8 cellular contexts compared by ENCODE assay signal in the genomic region with DNA sequence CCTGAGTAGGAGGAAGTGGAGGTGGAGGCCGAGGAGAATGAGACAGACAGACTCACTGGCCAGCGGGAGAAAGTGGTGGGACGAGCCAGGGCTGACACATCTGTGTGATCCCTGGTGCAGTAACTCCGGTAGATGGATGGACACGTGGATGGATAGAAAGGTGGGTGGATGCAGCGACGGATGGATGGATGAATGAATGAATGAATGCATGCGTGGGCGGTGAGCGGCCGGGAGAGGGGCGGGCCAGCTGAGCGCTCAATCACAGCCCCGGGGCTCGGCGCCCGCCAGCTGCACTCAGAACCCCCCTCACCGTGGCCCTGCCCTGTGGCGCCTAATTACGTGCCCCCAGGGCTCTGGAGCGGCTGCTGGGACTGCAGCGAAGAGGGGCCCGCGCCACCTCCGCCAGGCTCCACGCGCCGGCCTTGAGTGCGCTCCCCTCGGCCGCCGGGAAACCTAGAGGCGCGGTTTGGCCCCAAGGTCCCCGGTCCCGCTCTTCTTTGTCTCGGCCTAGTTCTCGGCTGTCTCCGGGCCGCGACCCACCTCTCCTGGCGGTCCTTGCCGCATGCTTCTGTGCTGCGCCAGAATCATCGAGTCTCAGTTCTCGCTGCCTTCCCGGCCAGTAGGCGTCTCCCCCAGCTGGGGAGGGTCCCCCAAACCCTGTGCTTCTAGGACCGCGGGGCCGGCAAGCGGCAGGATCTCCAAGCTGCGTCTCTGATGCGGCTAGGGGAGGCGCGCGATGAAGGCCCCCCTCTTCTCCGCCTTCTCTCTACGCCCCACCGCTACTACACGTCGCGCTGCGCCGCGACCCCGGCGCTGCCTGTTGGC. TPM values are rescaled to one million over a fixed set of nuclear protein-coding genes. Genes with fewer than 3 reads are reported as not detected.
DNase-seq lines count a peak whose midpoint lies in the region; ATAC-seq lines count a peak whose summit lies in the region.

No MANE protein-coding gene starts in this region.

- 3% methylated on average over 68 of the region's 68 CpGs for WGBS in HUES64
- WGBS in ectodermal cell, 2 experiments, result 2% methylated on average over 68 of the region's 68 CpGs

- H3K9ac ChIP-seq in HUES64 (ENCODE audit: low read depth, low read length), result no peak overlapping the region

- DNase-seq in Ammon's horn (ENCODE audit: low spot score), result peak; percentile 63
- no peak for DNase-seq in NCI-H510A (lab: John Stamatoyannopoulos, UW)
- no peak for DNase-seq in NCI-H2227 (lab: John Stamatoyannopoulos, UW; ENCODE audit: unreplicated experiment)

- H3K27me3 ChIP-seq in HUES64 (ENCODE audit: insufficient read depth, low read length) (peaks cover 99% of the 10 kb centered on the region), ectodermal cell (ENCODE audit: control insufficient read depth, insufficient read depth, low read length, poor library complexity, severe bottlenecking) (peaks cover 79% of the 10 kb centered on the region), neuron (ENCODE audit: insufficient read depth, low read length) (no peaks in the 10 kb centered on the region)

- H3K36me3 ChIP-seq in HUES64 (ENCODE audit: insufficient read depth, low read length) (no peaks in the 10 kb centered on the region), ectodermal cell (ENCODE audit: control insufficient read depth, insufficient read depth, low read length) (no peaks in the 10 kb centered on the region), neuron (ENCODE audit: insufficient read depth, low read length) (peaks cover 3% of the 10 kb centered on the region)

- no peak for ATAC-seq in GM21381 (IDR thresholded peaks at IDR 0.05; ENCODE audit: unreplicated experiment)
- no peak for ATAC-seq in HG02885 (IDR thresholded peaks at IDR 0.05; ENCODE audit: poor library complexity, unreplicated experiment)

- H2AFZ ChIP-seq in neuron (ENCODE audit: low read depth, low read length), result no peak overlapping the region

- H3K4me1 ChIP-seq in HUES64 (ENCODE audit: insufficient read depth, low read length) (peaks cover 19% of the 10 kb centered on the region), ectodermal cell (ENCODE audit: control insufficient read depth, insufficient read depth, low read length) (peaks cover 30% of the 10 kb centered on the region), neuron (ENCODE audit: insufficient read depth, low read length) (peaks cover 41% of the 10 kb centered on the region)

- H3K4me3 ChIP-seq in HUES64 (ENCODE audit: low read length) (peak overlapping the region; percentile 64), ectodermal cell (ENCODE audit: insufficient read depth, low read depth, low read length) (peak overlapping the region; percentile 45), neuron (ENCODE audit: low read length) (peak overlapping the region; percentile 62)

- H3K27ac ChIP-seq in HUES64 (ENCODE audit: low read depth, low read length) (no peak overlapping the region), ectodermal cell (ENCODE audit: insufficient read depth, low read depth, low read length, poor library complexity, severe bottlenecking) (no peak overlapping the region)

- H3K9me3 ChIP-seq in HUES64 (ENCODE audit: insufficient read depth, low read depth, low read length), result no peaks in the 10 kb centered on the region
- H3K9me3 ChIP-seq in ectodermal cell (ENCODE audit: control insufficient read depth, low read length), result no peaks in the 10 kb centered on the region
- no peaks in the 10 kb centered on the region for H3K9me3 ChIP-seq in neuron (ENCODE audit: low read length)

RNA-seq across cellular contexts. Expression of a gene that starts 41.0 kb away (rescaled TPM):
- polyA plus RNA-seq in HUES64 (2013, experiment 1 of 2), result 4.9 TPM
- 8.7 TPM for polyA plus RNA-seq in HUES64 (2013, experiment 2 of 2)
- polyA plus RNA-seq in ectodermal cell (2013, experiment 1 of 4), result 20.2 TPM
- 21.0 TPM for polyA plus RNA-seq in ectodermal cell (2013, experiment 2 of 4)
- polyA plus RNA-seq in ectodermal cell (2013, experiment 3 of 4), result 16.0 TPM
- 17.1 TPM for polyA plus RNA-seq in ectodermal cell (2013, experiment 4 of 4)
